In the genomic region with DNA sequence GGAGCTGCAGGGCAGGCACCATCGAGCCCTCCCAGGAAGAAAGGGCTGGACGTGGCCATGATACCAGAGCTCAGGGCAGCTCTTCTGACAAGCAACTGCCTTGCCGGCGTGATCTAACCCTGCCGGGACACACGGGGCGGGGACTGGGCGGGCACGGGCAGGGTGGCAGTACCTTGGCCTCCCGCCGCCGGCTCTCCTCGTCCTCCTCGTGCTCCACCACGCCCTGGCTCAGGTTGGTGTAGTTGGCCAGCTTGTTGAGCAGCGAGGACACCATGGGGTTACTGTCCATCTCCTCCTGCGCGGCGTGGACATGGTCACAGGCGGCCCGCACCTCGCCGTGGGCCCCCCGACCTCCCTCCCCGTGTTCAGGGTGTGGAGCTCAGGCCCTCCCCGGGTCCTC, we compare ENCODE assay signal across 1 cellular context.
TF ChIP-seq lines count a peak whose summit lies in the region.

No MANE protein-coding gene starts in this region.

TF ChIP-seq in liver, 16 proteins besides CTCF, POLR2A, EP300 and RAD21 (continued from another document):
- TF ChIP-seq YY1 (IDR thresholded peaks at IDR 0.05) (no peak), FOXA1 (IDR thresholded peaks at IDR 0.05) (no peak), RXRA (IDR thresholded peaks at IDR 0.05) (peak in 1 of 2 donors; percentile 43)
- TF ChIP-seq, protein P1, sequence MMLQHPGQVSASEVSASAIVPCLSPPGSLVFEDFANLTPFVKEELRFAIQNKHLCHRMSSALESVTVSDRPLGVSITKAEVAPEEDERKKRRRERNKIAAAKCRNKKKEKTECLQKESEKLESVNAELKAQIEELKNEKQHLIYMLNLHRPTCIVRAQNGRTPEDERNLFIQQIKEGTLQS (IDR thresholded peaks at IDR 0.05) = no peak
TF ChIP-seq in liver: peak in this region for 3.
